In the genomic region with DNA sequence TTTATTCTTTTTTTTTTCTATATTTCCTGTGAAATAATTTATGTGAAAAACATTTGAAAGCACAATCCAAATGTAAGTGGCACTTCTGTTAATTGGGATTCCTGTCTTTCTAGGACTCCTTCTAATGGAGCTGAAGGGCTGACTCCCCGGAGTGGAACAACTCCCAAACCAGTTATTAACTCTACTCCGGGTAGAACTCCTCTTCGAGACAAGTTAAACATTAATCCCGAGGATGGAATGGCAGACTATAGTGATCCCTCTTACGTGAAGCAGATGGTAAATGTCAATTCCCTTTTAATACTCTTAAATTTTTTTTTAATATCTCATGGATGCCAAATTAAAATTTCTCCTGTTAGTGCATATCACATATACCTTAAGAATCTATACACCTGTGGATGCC, we compare ENCODE assay signal across 18 cellular contexts.
"Had no signal": no experiment of that assay in that cellular context is flagged by ENCODE, and none has a peak within 500 bp of the region (broad histone marks: within the 10 kb centered on the region; RNA-seq: fewer than 3 reads in every experiment).

No MANE protein-coding gene starts in this region.

- H3K4me3 ChIP-seq: breast epithelium, coronary artery, lower lobe of right lung, ovary, upper lobe of right lung had no signal

- H3K36me3 ChIP-seq: breast epithelium, ovary had no signal

- H3K27ac ChIP-seq: breast epithelium, coronary artery, lower lobe of right lung, ovary, upper lobe of right lung had no signal

- ATAC-seq: lower lobe of right lung; natural killer cell; sciatic nerve; stimulated activated memory B cell treated with anti-CD40 and anti-IgM and Interleukin-4, amounts not matched to agents 10 μg/mL and 1 μg/mL and 100 μg/mL, for 72 hours; upper lobe of right lung had no signal

- H3K27me3 ChIP-seq: breast epithelium, ovary, upper lobe of right lung had no signal

- H3K9me3 ChIP-seq: breast epithelium, lower lobe of right lung, ovary, upper lobe of right lung had no signal

- H3K4me1 ChIP-seq: breast epithelium, lower lobe of right lung, upper lobe of right lung had no signal

- DNase-seq: activated CD4-positive, CD25-positive, alpha-beta regulatory T cell treated with anti-CD3 and anti-CD28 coated beads, Interleukin-2, amount 50 U/mL, for 72 hours; activated CD8-positive, alpha-beta memory T cell treated with anti-CD3 and anti-CD28 coated beads for 24 hours; activated CD8-positive, alpha-beta memory T cell treated with anti-CD3 and anti-CD28 coated beads, Interleukin-2, amount 50 U/mL, for 48 hours; activated gamma-delta T cell; activated T-cell treated with anti-CD3 and anti-CD28 coated beads, Interleukin-2, amount 50 U/mL, for 48 hours; erythroblast; kidney glomerular epithelial cell; lower lobe of right lung; natural killer cell; ovary; stimulated activated CD4-positive, alpha-beta T cell treated with anti-CD3 and anti-CD28 coated beads, Interleukin-4, amount 100 ng/mL, for 4 hours; T-helper 1 cell; T1000; upper lobe of right lung had no signal
